Comparison of ENCODE assay signal across 2 cellular contexts in the genomic region with DNA sequence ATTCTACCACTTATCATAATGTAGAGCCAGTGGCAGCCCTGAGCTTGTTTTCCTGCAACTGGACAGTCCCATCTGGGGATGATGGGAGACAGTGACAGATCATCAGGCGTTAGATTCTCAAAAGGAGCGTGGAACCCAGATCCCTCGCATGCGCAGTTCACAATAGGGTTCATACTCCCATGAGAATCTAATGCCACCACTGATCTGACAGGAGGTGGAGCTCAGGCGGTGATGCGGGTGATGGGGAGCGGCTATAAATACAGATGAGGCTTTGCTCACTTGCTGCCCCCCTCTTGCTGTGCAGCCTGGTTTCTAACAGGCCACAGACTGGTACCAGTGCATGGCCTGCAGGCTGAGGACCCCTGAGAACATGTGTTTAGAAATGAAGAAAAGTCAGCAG.
A peak's percentile ranks its signal among the peaks of the same experiment; 100 is the strongest.
TF ChIP-seq lines count a peak whose summit lies in the region.

No MANE protein-coding gene starts in this region.

TF ChIP-seq in K562, 482 proteins besides CTCF, POLR2A, EP300 and RAD21 (continued from another document):
- TF ChIP-seq NRF1 (conservative IDR thresholded peaks at IDR 0.05 in 1 of 2, IDR thresholded peaks at IDR 0.05 in 1 of 2), result peak; percentile 35 to 47; a peak in 1 of 4 replicates

TF ChIP-seq in HepG2, 621 proteins besides CTCF, POLR2A, EP300 and RAD21 (continued from another document):
- TF ChIP-seq RNF219 (CRISPR knock-in tag; IDR thresholded peaks at IDR 0.05) (no peak), ZFP62 (CRISPR knock-in tag; IDR thresholded peaks at IDR 0.05) (no peak)
